ENCODE assay signal across 1 cellular context in the genomic region with DNA sequence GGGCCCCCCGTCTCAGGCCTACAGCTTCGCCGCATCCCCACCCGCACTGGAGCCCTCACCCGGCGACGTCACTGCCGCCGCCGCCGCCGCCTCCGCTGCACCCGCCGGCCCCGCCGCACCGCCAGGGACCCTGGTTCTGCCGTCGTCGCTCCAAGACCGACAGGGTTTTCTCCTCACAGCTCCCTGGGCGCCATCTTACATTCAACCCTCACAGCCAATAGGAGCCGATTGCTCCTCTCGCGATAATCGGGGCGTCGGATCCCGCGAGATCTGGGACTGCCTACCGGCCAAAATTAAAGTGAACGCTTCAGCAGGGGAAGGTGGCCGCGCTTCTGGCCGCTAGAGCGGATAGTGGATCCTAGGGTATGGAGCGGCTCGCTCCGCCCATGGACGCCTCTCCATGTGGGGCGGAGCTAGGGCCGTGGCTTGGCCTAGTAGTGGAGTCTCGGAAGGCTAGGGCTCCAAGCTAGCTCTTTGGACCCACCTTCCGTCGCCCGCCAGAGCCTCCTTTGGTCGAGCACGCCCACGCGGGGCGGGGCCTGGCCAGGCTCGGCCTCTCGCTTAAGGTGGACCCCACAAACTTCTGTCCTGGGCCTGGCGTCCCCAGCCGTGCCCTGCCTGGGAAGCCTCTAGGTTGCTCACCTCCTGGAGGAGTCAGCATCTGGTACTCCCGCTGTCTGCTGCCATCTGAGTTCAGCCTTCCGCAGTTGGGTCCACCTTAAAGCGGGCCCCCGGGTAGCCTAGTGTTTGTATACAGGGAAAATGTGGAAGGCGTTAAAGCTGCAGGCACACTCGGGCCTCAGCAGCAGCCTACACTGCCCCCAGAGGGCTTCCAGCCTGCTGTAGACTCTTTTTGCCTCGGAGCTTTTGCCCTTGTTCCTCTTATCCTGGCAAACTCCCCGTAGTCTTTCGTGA.
TF ChIP-seq lines count a peak whose summit lies in the region.

A gene with protein sequence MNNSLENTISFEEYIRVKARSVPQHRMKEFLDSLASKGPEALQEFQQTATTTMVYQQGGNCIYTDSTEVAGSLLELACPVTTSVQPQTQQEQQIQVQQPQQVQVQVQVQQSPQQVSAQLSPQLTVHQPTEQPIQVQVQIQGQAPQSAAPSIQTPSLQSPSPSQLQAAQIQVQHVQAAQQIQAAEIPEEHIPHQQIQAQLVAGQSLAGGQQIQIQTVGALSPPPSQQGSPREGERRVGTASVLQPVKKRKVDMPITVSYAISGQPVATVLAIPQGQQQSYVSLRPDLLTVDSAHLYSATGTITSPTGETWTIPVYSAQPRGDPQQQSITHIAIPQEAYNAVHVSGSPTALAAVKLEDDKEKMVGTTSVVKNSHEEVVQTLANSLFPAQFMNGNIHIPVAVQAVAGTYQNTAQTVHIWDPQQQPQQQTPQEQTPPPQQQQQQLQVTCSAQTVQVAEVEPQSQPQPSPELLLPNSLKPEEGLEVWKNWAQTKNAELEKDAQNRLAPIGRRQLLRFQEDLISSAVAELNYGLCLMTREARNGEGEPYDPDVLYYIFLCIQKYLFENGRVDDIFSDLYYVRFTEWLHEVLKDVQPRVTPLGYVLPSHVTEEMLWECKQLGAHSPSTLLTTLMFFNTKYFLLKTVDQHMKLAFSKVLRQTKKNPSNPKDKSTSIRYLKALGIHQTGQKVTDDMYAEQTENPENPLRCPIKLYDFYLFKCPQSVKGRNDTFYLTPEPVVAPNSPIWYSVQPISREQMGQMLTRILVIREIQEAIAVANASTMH (minus strand): TSS at position 219 of the 915 bp plus-strand sequence. CDS start 17,054 bp downstream, outside the sequence.

TF ChIP-seq in HepG2, 621 proteins besides CTCF, POLR2A, EP300 and RAD21 (continued from another document and continues in another):
- TF ChIP-seq FOSL2 (CRISPR knock-in tag; IDR thresholded peaks at IDR 0.05) = no peak; the same call in 1 of the 2 replicates
- TF ChIP-seq, protein P1, sequence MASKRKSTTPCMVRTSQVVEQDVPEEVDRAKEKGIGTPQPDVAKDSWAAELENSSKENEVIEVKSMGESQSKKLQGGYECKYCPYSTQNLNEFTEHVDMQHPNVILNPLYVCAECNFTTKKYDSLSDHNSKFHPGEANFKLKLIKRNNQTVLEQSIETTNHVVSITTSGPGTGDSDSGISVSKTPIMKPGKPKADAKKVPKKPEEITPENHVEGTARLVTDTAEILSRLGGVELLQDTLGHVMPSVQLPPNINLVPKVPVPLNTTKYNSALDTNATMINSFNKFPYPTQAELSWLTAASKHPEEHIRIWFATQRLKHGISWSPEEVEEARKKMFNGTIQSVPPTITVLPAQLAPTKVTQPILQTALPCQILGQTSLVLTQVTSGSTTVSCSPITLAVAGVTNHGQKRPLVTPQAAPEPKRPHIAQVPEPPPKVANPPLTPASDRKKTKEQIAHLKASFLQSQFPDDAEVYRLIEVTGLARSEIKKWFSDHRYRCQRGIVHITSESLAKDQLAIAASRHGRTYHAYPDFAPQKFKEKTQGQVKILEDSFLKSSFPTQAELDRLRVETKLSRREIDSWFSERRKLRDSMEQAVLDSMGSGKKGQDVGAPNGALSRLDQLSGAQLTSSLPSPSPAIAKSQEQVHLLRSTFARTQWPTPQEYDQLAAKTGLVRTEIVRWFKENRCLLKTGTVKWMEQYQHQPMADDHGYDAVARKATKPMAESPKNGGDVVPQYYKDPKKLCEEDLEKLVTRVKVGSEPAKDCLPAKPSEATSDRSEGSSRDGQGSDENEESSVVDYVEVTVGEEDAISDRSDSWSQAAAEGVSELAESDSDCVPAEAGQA (IDR thresholded peaks at IDR 0.05; ENCODE audit: low read depth) = no peak; the same call in 1 of the 2 replicates
- TF ChIP-seq, protein P1 (CRISPR knock-in tag; IDR thresholded peaks at IDR 0.05; ENCODE audit: borderline replicate concordance) = no peak
- no peak for TF ChIP-seq ZFP41 (CRISPR knock-in tag; IDR thresholded peaks at IDR 0.05; ENCODE audit: borderline replicate concordance)
- no peak for TF ChIP-seq RBAK (CRISPR knock-in tag; IDR thresholded peaks at IDR 0.05)
- no peak for TF ChIP-seq ZNF780A (CRISPR knock-in tag; IDR thresholded peaks at IDR 0.05)
- TF ChIP-seq ZFP37 (CRISPR knock-in tag; IDR thresholded peaks at IDR 0.05; ENCODE audit: borderline replicate concordance) = no peak
- TF ChIP-seq ZNF652 (CRISPR knock-in tag; IDR thresholded peaks at IDR 0.05; ENCODE audit: borderline replicate concordance, low read depth) = no peak; the same call in 1 of the 2 replicates
- TF ChIP-seq, protein P2, sequence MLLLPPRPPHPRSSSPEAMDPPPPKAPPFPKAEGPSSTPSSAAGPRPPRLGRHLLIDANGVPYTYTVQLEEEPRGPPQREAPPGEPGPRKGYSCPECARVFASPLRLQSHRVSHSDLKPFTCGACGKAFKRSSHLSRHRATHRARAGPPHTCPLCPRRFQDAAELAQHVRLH (CRISPR knock-in tag; IDR thresholded peaks at IDR 0.05; ENCODE audit: borderline replicate concordance, low read depth) = no peak; the same call in 1 of the 2 replicates
- TF ChIP-seq ARNTL (CRISPR knock-in tag; IDR thresholded peaks at IDR 0.05) = no peak; the same call in 1 of the 2 replicates
- TF ChIP-seq PHF5A (CRISPR knock-in tag; IDR thresholded peaks at IDR 0.05; ENCODE audit: low read depth, unreplicated experiment) = peak; percentile 35
- peak; percentile 9; the same call in 1 of the 2 replicates for TF ChIP-seq EEA1 (CRISPR knock-in tag; IDR thresholded peaks at IDR 0.05; ENCODE audit: borderline replicate concordance)
- TF ChIP-seq ZNF674 (CRISPR knock-in tag; IDR thresholded peaks at IDR 0.05; ENCODE audit: low read depth) = no peak
- no peak for TF ChIP-seq ZNF724P (CRISPR knock-in tag; IDR thresholded peaks at IDR 0.05; ENCODE audit: borderline replicate concordance)
- no peak; the same call in 1 of the 2 replicates for TF ChIP-seq ZNF670 (CRISPR knock-in tag; IDR thresholded peaks at IDR 0.05; ENCODE audit: borderline replicate concordance)
- no peak for TF ChIP-seq ZNF292 (CRISPR knock-in tag; IDR thresholded peaks at IDR 0.05; ENCODE audit: borderline replicate concordance, low read depth)
- no peak; the same call in 1 of the 2 replicates for TF ChIP-seq ZNF83 (CRISPR knock-in tag; IDR thresholded peaks at IDR 0.05; ENCODE audit: borderline replicate concordance)
- TF ChIP-seq ZNF607 (CRISPR knock-in tag; IDR thresholded peaks at IDR 0.05; ENCODE audit: borderline replicate concordance) = peak; percentile 75
- TF ChIP-seq SIN3A (IDR thresholded peaks at IDR 0.05; ENCODE audit: borderline replicate concordance, low read depth, low read length) = peak; percentile 90
- TF ChIP-seq, protein P3, sequence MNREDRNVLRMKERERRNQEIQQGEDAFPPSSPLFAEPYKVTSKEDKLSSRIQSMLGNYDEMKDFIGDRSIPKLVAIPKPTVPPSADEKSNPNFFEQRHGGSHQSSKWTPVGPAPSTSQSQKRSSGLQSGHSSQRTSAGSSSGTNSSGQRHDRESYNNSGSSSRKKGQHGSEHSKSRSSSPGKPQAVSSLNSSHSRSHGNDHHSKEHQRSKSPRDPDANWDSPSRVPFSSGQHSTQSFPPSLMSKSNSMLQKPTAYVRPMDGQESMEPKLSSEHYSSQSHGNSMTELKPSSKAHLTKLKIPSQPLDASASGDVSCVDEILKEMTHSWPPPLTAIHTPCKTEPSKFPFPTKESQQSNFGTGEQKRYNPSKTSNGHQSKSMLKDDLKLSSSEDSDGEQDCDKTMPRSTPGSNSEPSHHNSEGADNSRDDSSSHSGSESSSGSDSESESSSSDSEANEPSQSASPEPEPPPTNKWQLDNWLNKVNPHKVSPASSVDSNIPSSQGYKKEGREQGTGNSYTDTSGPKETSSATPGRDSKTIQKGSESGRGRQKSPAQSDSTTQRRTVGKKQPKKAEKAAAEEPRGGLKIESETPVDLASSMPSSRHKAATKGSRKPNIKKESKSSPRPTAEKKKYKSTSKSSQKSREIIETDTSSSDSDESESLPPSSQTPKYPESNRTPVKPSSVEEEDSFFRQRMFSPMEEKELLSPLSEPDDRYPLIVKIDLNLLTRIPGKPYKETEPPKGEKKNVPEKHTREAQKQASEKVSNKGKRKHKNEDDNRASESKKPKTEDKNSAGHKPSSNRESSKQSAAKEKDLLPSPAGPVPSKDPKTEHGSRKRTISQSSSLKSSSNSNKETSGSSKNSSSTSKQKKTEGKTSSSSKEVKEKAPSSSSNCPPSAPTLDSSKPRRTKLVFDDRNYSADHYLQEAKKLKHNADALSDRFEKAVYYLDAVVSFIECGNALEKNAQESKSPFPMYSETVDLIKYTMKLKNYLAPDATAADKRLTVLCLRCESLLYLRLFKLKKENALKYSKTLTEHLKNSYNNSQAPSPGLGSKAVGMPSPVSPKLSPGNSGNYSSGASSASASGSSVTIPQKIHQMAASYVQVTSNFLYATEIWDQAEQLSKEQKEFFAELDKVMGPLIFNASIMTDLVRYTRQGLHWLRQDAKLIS (CRISPR knock-in tag; IDR thresholded peaks at IDR 0.05) = no peak
- no peak; the same call in 1 of the 2 replicates for TF ChIP-seq ZNF235 (CRISPR knock-in tag; IDR thresholded peaks at IDR 0.05; ENCODE audit: borderline replicate concordance)
- no peak for TF ChIP-seq MAFF (IDR thresholded peaks at IDR 0.05; ENCODE audit: low read depth, low read length)
- TF ChIP-seq ISL2 (CRISPR knock-in tag; IDR thresholded peaks at IDR 0.05) = no peak
- no peak for TF ChIP-seq NBN (conservative IDR thresholded peaks at IDR 0.05)
- no peak for TF ChIP-seq NFIC (IDR thresholded peaks at IDR 0.05; ENCODE audit: low read length)
- TF ChIP-seq JARID2 (CRISPR knock-in tag; IDR thresholded peaks at IDR 0.05; ENCODE audit: insufficient replicate concordance) = no peak
- no peak; the same call in 1 of the 2 replicates for TF ChIP-seq ZNF251 (CRISPR knock-in tag; IDR thresholded peaks at IDR 0.05)
- 0 out of 2 replicates have a peak, but pooled peaks have one; percentile 31 for TF ChIP-seq SNAPC2 (CRISPR knock-in tag; IDR thresholded peaks at IDR 0.05)
- TF ChIP-seq ZSCAN12 (CRISPR knock-in tag; IDR thresholded peaks at IDR 0.05) = no peak
- TF ChIP-seq, protein P4, sequence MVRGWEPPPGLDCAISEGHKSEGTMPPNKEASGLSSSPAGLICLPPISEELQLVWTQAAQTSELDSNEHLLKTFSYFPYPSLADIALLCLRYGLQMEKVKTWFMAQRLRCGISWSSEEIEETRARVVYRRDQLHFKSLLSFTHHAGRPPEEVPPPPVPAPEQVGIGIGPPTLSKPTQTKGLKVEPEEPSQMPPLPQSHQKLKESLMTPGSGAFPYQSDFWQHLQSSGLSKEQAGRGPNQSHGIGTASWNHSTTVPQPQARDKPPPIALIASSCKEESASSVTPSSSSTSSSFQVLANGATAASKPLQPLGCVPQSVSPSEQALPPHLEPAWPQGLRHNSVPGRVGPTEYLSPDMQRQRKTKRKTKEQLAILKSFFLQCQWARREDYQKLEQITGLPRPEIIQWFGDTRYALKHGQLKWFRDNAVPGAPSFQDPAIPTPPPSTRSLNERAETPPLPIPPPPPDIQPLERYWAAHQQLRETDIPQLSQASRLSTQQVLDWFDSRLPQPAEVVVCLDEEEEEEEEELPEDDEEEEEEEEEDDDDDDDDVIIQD (CRISPR knock-in tag; IDR thresholded peaks at IDR 0.05; ENCODE audit: low read depth) = peak; percentile 10
- TF ChIP-seq, protein P5, sequence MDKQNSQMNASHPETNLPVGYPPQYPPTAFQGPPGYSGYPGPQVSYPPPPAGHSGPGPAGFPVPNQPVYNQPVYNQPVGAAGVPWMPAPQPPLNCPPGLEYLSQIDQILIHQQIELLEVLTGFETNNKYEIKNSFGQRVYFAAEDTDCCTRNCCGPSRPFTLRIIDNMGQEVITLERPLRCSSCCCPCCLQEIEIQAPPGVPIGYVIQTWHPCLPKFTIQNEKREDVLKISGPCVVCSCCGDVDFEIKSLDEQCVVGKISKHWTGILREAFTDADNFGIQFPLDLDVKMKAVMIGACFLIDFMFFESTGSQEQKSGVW (CRISPR knock-in tag; IDR thresholded peaks at IDR 0.05; ENCODE audit: borderline replicate concordance) = no peak
- no peak for TF ChIP-seq ZNF766 (CRISPR knock-in tag; IDR thresholded peaks at IDR 0.05; ENCODE audit: borderline replicate concordance)
- peak; percentile 38; the same call in 1 of the 2 replicates for TF ChIP-seq KMT2A (CRISPR knock-in tag; IDR thresholded peaks at IDR 0.05)
- peak; percentile 61 for TF ChIP-seq GFI1 (CRISPR knock-in tag; IDR thresholded peaks at IDR 0.05; ENCODE audit: borderline replicate concordance)
- TF ChIP-seq BCL6 (CRISPR knock-in tag; IDR thresholded peaks at IDR 0.05) = no peak
- no peak for TF ChIP-seq ZNF839 (CRISPR knock-in tag; IDR thresholded peaks at IDR 0.05; ENCODE audit: borderline replicate concordance)
- TF ChIP-seq, protein P6, sequence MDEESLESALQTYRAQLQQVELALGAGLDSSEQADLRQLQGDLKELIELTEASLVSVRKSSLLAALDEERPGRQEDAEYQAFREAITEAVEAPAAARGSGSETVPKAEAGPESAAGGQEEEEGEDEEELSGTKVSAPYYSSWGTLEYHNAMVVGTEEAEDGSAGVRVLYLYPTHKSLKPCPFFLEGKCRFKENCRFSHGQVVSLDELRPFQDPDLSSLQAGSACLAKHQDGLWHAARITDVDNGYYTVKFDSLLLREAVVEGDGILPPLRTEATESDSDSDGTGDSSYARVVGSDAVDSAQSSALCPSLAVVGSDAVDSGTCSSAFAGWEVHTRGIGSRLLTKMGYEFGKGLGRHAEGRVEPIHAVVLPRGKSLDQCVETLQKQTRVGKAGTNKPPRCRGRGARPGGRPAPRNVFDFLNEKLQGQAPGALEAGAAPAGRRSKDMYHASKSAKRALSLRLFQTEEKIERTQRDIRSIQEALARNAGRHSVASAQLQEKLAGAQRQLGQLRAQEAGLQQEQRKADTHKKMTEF (CRISPR knock-in tag; IDR thresholded peaks at IDR 0.05) = peak; percentile 70
- TF ChIP-seq ZNF451 (CRISPR knock-in tag; IDR thresholded peaks at IDR 0.05) = no peak
- TF ChIP-seq, protein P7, sequence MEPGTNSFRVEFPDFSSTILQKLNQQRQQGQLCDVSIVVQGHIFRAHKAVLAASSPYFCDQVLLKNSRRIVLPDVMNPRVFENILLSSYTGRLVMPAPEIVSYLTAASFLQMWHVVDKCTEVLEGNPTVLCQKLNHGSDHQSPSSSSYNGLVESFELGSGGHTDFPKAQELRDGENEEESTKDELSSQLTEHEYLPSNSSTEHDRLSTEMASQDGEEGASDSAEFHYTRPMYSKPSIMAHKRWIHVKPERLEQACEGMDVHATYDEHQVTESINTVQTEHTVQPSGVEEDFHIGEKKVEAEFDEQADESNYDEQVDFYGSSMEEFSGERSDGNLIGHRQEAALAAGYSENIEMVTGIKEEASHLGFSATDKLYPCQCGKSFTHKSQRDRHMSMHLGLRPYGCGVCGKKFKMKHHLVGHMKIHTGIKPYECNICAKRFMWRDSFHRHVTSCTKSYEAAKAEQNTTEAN (CRISPR knock-in tag; conservative IDR thresholded peaks at IDR 0.05) = no peak
